23 cellular contexts compared by ENCODE assay signal in genomic region chrX:48076343-48076742, GRCh38. TPM values are rescaled to one million over a fixed set of nuclear protein-coding genes. Genes with fewer than 3 reads are reported as not detected.
"Had no signal": no experiment of that assay in that cellular context is flagged by ENCODE, and none has a peak within 500 bp of the region (broad histone marks: within the 10 kb centered on the region; RNA-seq: fewer than 3 reads in every experiment).

No MANE protein-coding gene starts in this region.

- FAIRE-seq: pancreas, urothelium cell line had no signal

- H3K27me3 Mint-ChIP-seq: stimulated activated naive CD8-positive, alpha-beta T cell treated with anti-CD3 and anti-CD28 coated beads, Interleukin-15, amount 100 ng/mL, for 72 hours had no signal

- H3K36me3 Mint-ChIP-seq: WTC11 had no signal

- DNase-seq: activated gamma-delta T cell treated with Interleukin-2 at 50 U/mL for 16 hours; activated T-cell treated with anti-CD3 and anti-CD28 coated beads, Interleukin-2, amount 50 U/mL, for 1 hour; adrenal gland; brain microvascular endothelial cell; central memory CD4-positive, alpha-beta T cell; dermis blood vessel endothelial cell; effector CD8-positive, alpha-beta T cell; erythroblast; foreskin fibroblast; heart right ventricle; islet precursor cell; left cardiac atrium; mesenchymal stem cell; pancreas; psoas muscle; spleen; stimulated activated CD4-positive, alpha-beta T cell treated with anti-CD3 and anti-CD28 coated beads, Interleukin-4, amount 100 ng/mL, for 4 hours; stimulated activated naive CD8-positive, alpha-beta T cell treated with anti-CD3 and anti-CD28 coated beads, Interleukin-15, amount 100 ng/mL, for 72 hours had no signal

- ATAC-seq: activated naive CD4-positive, alpha-beta T cell treated with anti-CD3 and anti-CD28 coated beads, Interleukin-2, amount 50 U/mL, for 72 hours; heart right ventricle; left cardiac atrium; pancreas; psoas muscle; stimulated activated naive CD8-positive, alpha-beta T cell treated with anti-CD3 and anti-CD28 coated beads, Interleukin-15, amount 100 ng/mL, for 72 hours; WTC11 had no signal

- H3K27ac Mint-ChIP-seq: activated naive CD4-positive, alpha-beta T cell treated with anti-CD3 and anti-CD28 coated beads, Interleukin-2, amount 50 U/mL, for 72 hours; nephron; WTC11 had no signal

- H3K4me3 Mint-ChIP-seq: nephron; stimulated activated naive CD8-positive, alpha-beta T cell treated with anti-CD3 and anti-CD28 coated beads, Interleukin-15, amount 100 ng/mL, for 72 hours; WTC11 had no signal

- H3K4me1 Mint-ChIP-seq: nephron had no signal

- H3K9me3 Mint-ChIP-seq: activated naive CD4-positive, alpha-beta T cell treated with anti-CD3 and anti-CD28 coated beads, Interleukin-2, amount 50 U/mL, for 72 hours; stimulated activated naive CD8-positive, alpha-beta T cell treated with anti-CD3 and anti-CD28 coated beads, Interleukin-15, amount 100 ng/mL, for 72 hours; WTC11 had no signal

RNA-seq across cellular contexts. Expression of gene SPACA5B, which starts 54.1 kb away (rescaled TPM):
- polyA plus RNA-seq: adrenal gland, fibroblast of lung, heart right ventricle, pancreas, psoas muscle, spleen had no signal
